ENCODE assay signal across 23 cellular contexts in genomic region chr5:109987970-109988369, GRCh38.
DNase-seq lines count a peak whose midpoint lies in the region; FAIRE-seq and TF ChIP-seq lines count a peak whose summit lies in the region.
"Had no signal": no experiment of that assay in that cellular context is flagged by ENCODE, and none has a peak within 500 bp of the region (broad histone marks: within the 10 kb centered on the region; RNA-seq: fewer than 3 reads in every experiment).

No MANE protein-coding gene starts in this region.

- in situ Hi-C loops in mammary epithelial cell (cut with MboI; ENCODE audit: low sequenced_read_pairs in 2 of 2): no loop called here

- H3K27me3 ChIP-seq in mammary epithelial cell (ENCODE audit: insufficient read depth, low read length) (no peaks in the 10 kb centered on the region), small intestine (ENCODE audit: control insufficient read depth in 2 of 2, insufficient read depth in 2 of 2, low read length in 2 of 2) (peaks cover 0 to 3% of the 10 kb centered on the region in 2 donors)
- H3K27me3 ChIP-seq: BE2C, spleen had no signal

- CTCF ChIA-PET in MCF 10A (lab: Yijun Ruan, JAX) (no interaction called here), mammary epithelial cell (lab: Charles Lee; ENCODE audit: low non-redundant PET) (no interaction called here)

- TF ChIP-seq CTCF in MCF 10A (IDR thresholded peaks at IDR 0.05; ENCODE audit: unreplicated experiment) (no peak), mammary epithelial cell (conservative IDR thresholded peaks at IDR 0.05 in 1 of 2, IDR thresholded peaks at IDR 0.05 in 1 of 2; ENCODE audit: extremely low read depth in 1 of 2, insufficient read depth in 1 of 2, low read depth in 1 of 2, low read length in 2 of 2) (no peak), choroid plexus epithelial cell (conservative IDR thresholded peaks at IDR 0.05; ENCODE audit: low read depth, low read length) (no peak), endothelial cell (IDR thresholded peaks at IDR 0.05; ENCODE audit: unreplicated experiment) (no peak)

- H3K4me1 Mint-ChIP-seq in MCF 10A (ENCODE audit: insufficient read depth, unreplicated experiment) (peaks cover 23% of the 10 kb centered on the region), endothelial cell (ENCODE audit: unreplicated experiment) (peaks cover 6% of the 10 kb centered on the region)

- no peaks in the 10 kb centered on the region for H3K36me3 Mint-ChIP-seq in MCF 10A (ENCODE audit: insufficient read depth, unreplicated experiment)
- no peaks in the 10 kb centered on the region for H3K36me3 Mint-ChIP-seq in endothelial cell (ENCODE audit: low read depth, unreplicated experiment)

- no peak overlapping the region for H3K4me3 ChIP-seq in mammary epithelial cell (replicated peaks in 1 of 3; ENCODE audit: insufficient read depth in 1 of 3, low read depth in 2 of 3, low read length in 3 of 3)
- H3K4me3 ChIP-seq in choroid plexus epithelial cell (ENCODE audit: low read depth, low read length): no peak overlapping the region
- no peak overlapping the region for H3K4me3 ChIP-seq in mesodermal cell (ENCODE audit: extremely low read depth, insufficient read depth, low read length, poor library complexity, severe bottlenecking)
- H3K4me3 ChIP-seq in small intestine (ENCODE audit: low read depth in 1 of 2, low read length in 2 of 2): no peak overlapping the region
- H3K4me3 ChIP-seq: spleen had no signal

- dilution Hi-C loops in mammary epithelial cell (cut with HindIII; ENCODE audit: low sequenced_read_pairs): no loop called here

- H3K36me3 ChIP-seq in mammary epithelial cell (ENCODE audit: insufficient read depth, low read length) (no peaks in the 10 kb centered on the region), mesodermal cell (ENCODE audit: control insufficient read depth, insufficient read depth, low read length) (no peaks in the 10 kb centered on the region), small intestine (ENCODE audit: control insufficient read depth in 2 of 2, insufficient read depth in 2 of 2, low read length in 2 of 2) (no peaks in the 10 kb centered on the region)
- H3K36me3 ChIP-seq: BE2C, spleen had no signal

- intact Hi-C loops in MCF 10A (cut with micrococcal nuclease): no loop called here
- intact Hi-C loops in mammary epithelial cell (cut with micrococcal nuclease): no loop called here

- H3K27ac ChIP-seq in mammary epithelial cell (ENCODE audit: insufficient read depth, low read depth, low read length) (no peak overlapping the region), mesodermal cell (ENCODE audit: low read depth, low read length, severe bottlenecking) (peak overlapping the region; percentile 84), small intestine (ENCODE audit: low read depth in 1 of 2, low read length in 1 of 2) (no peak overlapping the region)
- H3K27ac ChIP-seq: epithelial cell of prostate, spleen, WERI-Rb-1 had no signal

- no peak overlapping the region for H3K9ac ChIP-seq in mammary epithelial cell (ENCODE audit: insufficient read depth, low read length)

- H3K4me1 ChIP-seq in mammary epithelial cell (ENCODE audit: insufficient read depth, low read length): no peaks in the 10 kb centered on the region
- peaks cover 9% of the 10 kb centered on the region for H3K4me1 ChIP-seq in mesodermal cell (ENCODE audit: control insufficient read depth, insufficient read depth, low read length, poor library complexity, severe bottlenecking)
- H3K4me1 ChIP-seq in small intestine (ENCODE audit: control insufficient read depth in 2 of 2, insufficient read depth in 1 of 2, low read depth in 1 of 2, low read length in 1 of 2): peaks cover 0 to 5% of the 10 kb centered on the region in 2 donors
- H3K4me1 ChIP-seq: BE2C, spleen had no signal

- 21% methylated on average over 2 of the region's 2 CpGs for WGBS in mammary epithelial cell (ENCODE audit: low coverage, missing lambda C conversion rate)
- WGBS in mesodermal cell (ENCODE audit: insufficient coverage in 2 of 2), 2 experiments: no CpG with 5 or more reads among the region's 2 CpGs
- WGBS in small intestine, 3 donors: 14 to 51% (median 32%) methylated on average over 2 of the region's 2 CpGs

- H3K9me3 Mint-ChIP-seq in MCF 10A (ENCODE audit: unreplicated experiment) (no peaks in the 10 kb centered on the region), endothelial cell (ENCODE audit: unreplicated experiment) (no peaks in the 10 kb centered on the region)

- H3K9me3 ChIP-seq in mammary epithelial cell (replicated peaks; ENCODE audit: insufficient read depth, low read length) (no peaks in the 10 kb centered on the region), mesodermal cell (ENCODE audit: control insufficient read depth, low read length) (no peaks in the 10 kb centered on the region), small intestine (ENCODE audit: control insufficient read depth, low read depth) (no peaks in the 10 kb centered on the region)
- H3K9me3 ChIP-seq: BE2C, spleen had no signal

- no peaks in the 10 kb centered on the region for H3K27me3 Mint-ChIP-seq in MCF 10A (ENCODE audit: insufficient read depth, unreplicated experiment)
- H3K27me3 Mint-ChIP-seq in endothelial cell (ENCODE audit: unreplicated experiment): peaks cover 2% of the 10 kb centered on the region

- POLR2A ChIA-PET in MCF 10A (lab: Yijun Ruan, JAX): interaction anchor here (0.7 to 3.7 kb wide), 3 partner anchors 10 to 458 kb away, joined by 3 to 16 read pairs (median 3); no protein-coding TSS in a partner anchor

- no peaks in the 10 kb centered on the region for H4K20me1 ChIP-seq in mammary epithelial cell (ENCODE audit: insufficient read depth, low read length)

- H2AFZ ChIP-seq in mammary epithelial cell (ENCODE audit: low read depth, low read length): no peak overlapping the region

- H3K4me3 Mint-ChIP-seq in MCF 10A (ENCODE audit: unreplicated experiment) (no peak overlapping the region), endothelial cell (ENCODE audit: unreplicated experiment) (no peak overlapping the region)
- H3K4me3 Mint-ChIP-seq: T-helper 1 cell treated with Interleukin-12 subunit alpha and Interleukin-12 subunit beta and Interleukin-4 antibody, amounts not matched to agents 30 μg/mL and 1 μg/mL, for 36 hours had no signal

- peak; percentile 44 for FAIRE-seq in small intestine (lab: Jason Lieb, UNC)
- FAIRE-seq: colon, H1, urothelium cell line had no signal

- DNase-seq in MCF 10A (ENCODE audit: unreplicated experiment): no peak
- no peak for DNase-seq in mammary epithelial cell
- peak; percentile 66 for DNase-seq in choroid plexus epithelial cell (ENCODE audit: low read depth)
- DNase-seq in small intestine: peak; percentile 12
- DNase-seq in endothelial cell (ENCODE audit: low spot score): no peak
- no peak for DNase-seq in COLO829 (ENCODE audit: low spot score)
- no peak for DNase-seq in midbrain (lab: John Stamatoyannopoulos, UW)
- DNase-seq: 8988T; activated gamma-delta T cell; amniotic stem cell; BE2C; Kasumi-1; NCI-H1105 treated with DMSO at 0.1 percent for 48 hours; NCI-H526; spleen; stimulated activated CD4-positive, alpha-beta T cell treated with anti-CD3 and anti-CD28 coated beads, Interleukin-4, amount 100 ng/mL, for 4 hours; WERI-Rb-1 had no signal

- no peak overlapping the region for H3K4me2 ChIP-seq in mammary epithelial cell (ENCODE audit: insufficient read depth, low read depth, low read length)

- no TSS peak for BruUV-seq in MCF 10A (replicated peaks; lab: Mats Ljungman, UMichigan)
- BruUV-seq in mammary epithelial cell (replicated peaks; lab: Mats Ljungman, UMichigan): no TSS peak

- H3K79me2 ChIP-seq in mammary epithelial cell (ENCODE audit: insufficient read depth, low read length): no peaks in the 10 kb centered on the region

- H3K27ac Mint-ChIP-seq in MCF 10A (ENCODE audit: low read depth, unreplicated experiment) (peak overlapping the region; percentile 65), endothelial cell (ENCODE audit: unreplicated experiment) (no peak overlapping the region)
- H3K27ac Mint-ChIP-seq: T-helper 1 cell treated with Interleukin-12 subunit alpha and Interleukin-12 subunit beta and Interleukin-4 antibody, amounts not matched to agents 30 μg/mL and 1 μg/mL, for 36 hours had no signal

Comparison
In these comparisons a context has a peak if more than half of its experiments do, and no peak if none do; other contexts are left out.
1. DNase-seq: peak in choroid plexus epithelial cell (single experiment) and small intestine (single experiment); none in MCF 10A (single experiment), mammary epithelial cell (single experiment), endothelial cell (single experiment), COLO829 (single experiment) and midbrain (single experiment).